Comparison of ENCODE assay signal across 8 cellular contexts in the genomic region with DNA sequence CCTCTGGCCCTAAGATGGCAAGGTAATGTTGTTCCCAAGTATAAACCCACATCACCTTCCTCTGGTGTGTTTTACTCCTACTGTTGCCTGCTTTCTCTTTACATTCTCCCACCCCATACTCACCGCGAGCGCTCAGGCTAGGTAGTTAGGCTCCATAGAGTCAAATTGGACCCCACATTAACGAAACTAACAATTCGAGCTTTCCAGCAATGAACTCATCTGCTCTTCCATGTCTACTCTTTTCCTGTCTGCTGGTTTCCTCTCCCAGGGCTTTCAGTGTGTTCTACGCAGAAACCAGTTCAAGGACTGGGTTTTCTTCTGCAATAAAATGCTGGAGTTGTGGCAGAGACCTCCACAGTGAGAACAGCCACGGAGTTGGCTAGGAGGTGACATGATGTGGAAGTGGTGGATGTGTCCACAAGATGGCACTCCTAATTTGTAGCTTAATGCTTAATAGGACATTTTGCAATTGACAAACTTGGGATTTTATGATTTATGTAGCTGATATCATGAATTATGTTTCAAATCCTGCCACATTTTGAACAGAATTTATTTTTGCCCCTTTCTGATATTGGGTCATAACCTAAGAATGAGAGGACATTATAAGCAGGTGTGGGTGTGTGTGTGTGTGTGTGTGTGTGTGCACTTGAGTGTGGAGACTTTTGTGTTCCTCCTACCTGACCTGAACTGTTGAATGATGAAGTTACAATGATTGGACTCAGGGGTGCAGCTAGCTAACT. TPM values are rescaled to one million over a fixed set of nuclear protein-coding genes. Genes with fewer than 3 reads are reported as not detected.
DNase-seq lines count a peak whose midpoint lies in the region; ATAC-seq and TF ChIP-seq lines count a peak whose summit lies in the region.

No MANE protein-coding gene starts in this region.

- DNase-seq in AG09309 (ENCODE audit: low read depth): no peak
- peak; percentile 3 for DNase-seq in GM04504 (ENCODE audit: low read depth)
- peak; percentile 59 for DNase-seq in OCI-M1 (lab: John Stamatoyannopoulos, UW)
- DNase-seq in choroid plexus epithelial cell (ENCODE audit: low read depth): peak; percentile 59
- DNase-seq in natural killer cell treated with Interleukin-12 subunit alpha and Interleukin-12 subunit beta and Interleukin-15 and Interleukin-18, amount 100 ng/mL, for 72 hours (ENCODE audit: low spot score): no peak
- no peak for DNase-seq in NCI-H187 treated with DMSO at 0.1 percent for 48 hours (lab: John Stamatoyannopoulos, UW)

- peaks cover 4% of the 10 kb centered on the region for H3K36me3 Mint-ChIP-seq in natural killer cell treated with Interleukin-12 subunit alpha and Interleukin-12 subunit beta and Interleukin-15 and Interleukin-18, amount 100 ng/mL, for 72 hours

- peak overlapping the region in 1 of 2 donors; percentile 63 for H3K27ac Mint-ChIP-seq in natural killer cell treated with Interleukin-12 subunit alpha and Interleukin-12 subunit beta and Interleukin-15 and Interleukin-18, amount 100 ng/mL, for 72 hours

- TF ChIP-seq CTCF in AG09309 (IDR thresholded peaks at IDR 0.05; ENCODE audit: control insufficient read depth, insufficient read depth, low read depth, low read length, missing control alignments) (peak; percentile 49), choroid plexus epithelial cell (conservative IDR thresholded peaks at IDR 0.05; ENCODE audit: low read depth, low read length) (peak; percentile 62)

- H3K4me3 ChIP-seq in AG09309 (ENCODE audit: control insufficient read depth, low read depth, low read length) (no peak overlapping the region), choroid plexus epithelial cell (ENCODE audit: low read depth, low read length) (no peak overlapping the region)

- H3K4me1 Mint-ChIP-seq in natural killer cell treated with Interleukin-12 subunit alpha and Interleukin-12 subunit beta and Interleukin-15 and Interleukin-18, amount 100 ng/mL, for 72 hours (ENCODE audit: low read depth in 2 of 2): peaks cover 22 to 27% of the 10 kb centered on the region in 2 donors

- no peaks in the 10 kb centered on the region for H3K27me3 Mint-ChIP-seq in natural killer cell treated with Interleukin-12 subunit alpha and Interleukin-12 subunit beta and Interleukin-15 and Interleukin-18, amount 100 ng/mL, for 72 hours

- no peaks in the 10 kb centered on the region for H3K9me3 Mint-ChIP-seq in natural killer cell treated with Interleukin-12 subunit alpha and Interleukin-12 subunit beta and Interleukin-15 and Interleukin-18, amount 100 ng/mL, for 72 hours

- no peak for ATAC-seq in natural killer cell treated with Interleukin-12 subunit alpha and Interleukin-12 subunit beta and Interleukin-15 and Interleukin-18, amount 100 ng/mL, for 72 hours
- ATAC-seq in GM18502 (IDR thresholded peaks at IDR 0.05; ENCODE audit: poor library complexity, unreplicated experiment) (no peak), HG03039 (IDR thresholded peaks at IDR 0.05; ENCODE audit: unreplicated experiment) (no peak)

- H3K4me3 Mint-ChIP-seq in natural killer cell treated with Interleukin-12 subunit alpha and Interleukin-12 subunit beta and Interleukin-15 and Interleukin-18, amount 100 ng/mL, for 72 hours: peak overlapping the region; percentile 98

RNA-seq across cellular contexts. Expression of gene UQCRC2, which starts 2.2 kb away (rescaled TPM):
- 100 to 1,000 TPM; 204 to 261 TPM for total RNA-seq in natural killer cell treated with Interleukin-12 subunit alpha and Interleukin-12 subunit beta and Interleukin-15 and Interleukin-18, amount 100 ng/mL, for 72 hours

RNA-seq across cellular contexts. Expression of gene PDZD9, which starts 50.0 kb away (rescaled TPM):
- total RNA-seq in natural killer cell treated with Interleukin-12 subunit alpha and Interleukin-12 subunit beta and Interleukin-15 and Interleukin-18, amount 100 ng/mL, for 72 hours: not detected

RNA-seq across cellular contexts. Expression of gene MOSMO, which starts 57.0 kb away (rescaled TPM):
- 10 to 100 TPM; 10.9 to 14.1 TPM for total RNA-seq in natural killer cell treated with Interleukin-12 subunit alpha and Interleukin-12 subunit beta and Interleukin-15 and Interleukin-18, amount 100 ng/mL, for 72 hours

Comparison
In these comparisons a context has a peak if more than half of its experiments do, and no peak if none do; other contexts are left out.
1. DNase-seq: peak in GM04504 (single experiment), OCI-M1 (single experiment) and choroid plexus epithelial cell (single experiment); none in AG09309 (single experiment), natural killer cell treated with Interleukin-12 subunit alpha and Interleukin-12 subunit beta and Interleukin-15 and Interleukin-18, amount 100 ng/mL, for 72 hours (single experiment) and NCI-H187 treated with DMSO at 0.1 percent for 48 hours (single experiment).